ENCODE assay signal across 16 cellular contexts in the genomic region with DNA sequence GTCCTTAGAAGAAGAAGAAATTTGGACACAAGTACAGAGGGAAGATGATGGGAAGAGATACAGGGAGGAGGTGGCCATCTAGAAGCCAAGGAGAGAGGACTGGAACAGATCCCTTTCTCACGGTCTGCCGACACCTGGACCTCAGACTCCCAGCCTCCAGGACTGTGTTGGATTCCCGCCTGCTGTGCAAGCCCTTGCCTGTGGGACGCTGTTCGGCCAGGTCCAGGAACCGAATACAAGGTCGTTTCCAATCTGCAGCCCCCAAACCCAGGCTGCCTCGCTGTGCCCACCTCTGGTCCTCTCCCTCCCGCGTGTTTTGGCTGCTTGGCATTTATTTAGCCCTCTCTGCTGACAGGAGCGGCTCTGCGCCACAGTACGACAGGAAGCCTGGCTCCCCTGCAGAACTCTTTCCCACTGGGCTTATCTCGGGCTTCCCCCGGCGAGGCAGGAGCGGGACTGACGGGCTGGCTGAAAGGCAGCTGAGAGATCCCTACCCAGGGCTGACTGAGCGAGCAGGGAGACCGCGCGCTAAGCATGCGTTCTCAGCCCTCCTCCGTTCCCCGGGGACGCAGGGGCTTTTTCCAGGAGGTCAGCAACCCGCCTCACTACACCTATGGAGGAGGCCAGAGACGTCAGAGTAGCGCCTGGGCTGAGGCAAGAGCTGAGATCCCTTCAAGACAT.
DNase-seq lines count a peak whose midpoint lies in the region; ATAC-seq and TF ChIP-seq lines count a peak whose summit lies in the region.
"Had no signal": no experiment of that assay in that cellular context is flagged by ENCODE, and none has a peak within 500 bp of the region (broad histone marks: within the 10 kb centered on the region; RNA-seq: fewer than 3 reads in every experiment).

No MANE protein-coding gene starts in this region.

- ATAC-seq in HG03565 (IDR thresholded peaks at IDR 0.05; ENCODE audit: unreplicated experiment) = no peak
- ATAC-seq in GM19452 (IDR thresholded peaks at IDR 0.05; ENCODE audit: unreplicated experiment) = no peak

- no peak overlapping the region for H3T11ph ChIP-seq in H9 (ENCODE audit: low read length)

- no peak overlapping the region for H2BK12ac ChIP-seq in H9 (ENCODE audit: insufficient read length, low read depth, low read length)
- peak overlapping the region in 1 of 2 experiments; percentile 57 for H2BK12ac ChIP-seq in mesenchymal stem cell (ENCODE audit: low read length in 2 of 2)

- no peaks in the 10 kb centered on the region for H4K20me1 ChIP-seq in H9 (ENCODE audit: control insufficient read depth, insufficient read depth, insufficient read length)

- H2BK15ac ChIP-seq in H9 (ENCODE audit: low read depth, low read length) = no peak overlapping the region
- no peak overlapping the region for H2BK15ac ChIP-seq in mesenchymal stem cell (ENCODE audit: low read depth, poor library complexity, severe bottlenecking)

- H3K27me3 Mint-ChIP-seq in H9 (ENCODE audit: low read depth) = peaks cover 2% of the 10 kb centered on the region

- H3K23ac ChIP-seq in H9 (ENCODE audit: insufficient read length, low read depth, low read length) (no peak overlapping the region), mesenchymal stem cell (ENCODE audit: low read length in 2 of 2) (no peak overlapping the region)

- H3K4me3 ChIP-seq in cardiac muscle cell = no peak overlapping the region
- no peak overlapping the region for H3K4me3 ChIP-seq in mesenchymal stem cell (ENCODE audit: insufficient read depth in 1 of 2, low read depth in 1 of 2, low read length in 2 of 2)
- H3K4me3 ChIP-seq: SJSA1 had no signal

- no peak overlapping the region for H3K4me3 Mint-ChIP-seq in H9

- no peaks in the 10 kb centered on the region for H3K79me1 ChIP-seq in H9 (ENCODE audit: insufficient read depth, low read depth, low read length, poor library complexity, severe bottlenecking)
- no peaks in the 10 kb centered on the region for H3K79me1 ChIP-seq in mesenchymal stem cell (replicated peaks; ENCODE audit: low read length, poor library complexity, severe bottlenecking)

- no peak overlapping the region for H2BK5ac ChIP-seq in H9 (ENCODE audit: insufficient read length, low read length)
- H2BK5ac ChIP-seq in mesenchymal stem cell (ENCODE audit: low read depth, low read length, poor library complexity, severe bottlenecking) = no peak overlapping the region

- H4K5ac ChIP-seq in H9 (ENCODE audit: insufficient read length, low read depth, low read length) = no peak overlapping the region

- H3K36me3 ChIP-seq in cardiac muscle cell (no peaks in the 10 kb centered on the region), mesenchymal stem cell (ENCODE audit: control insufficient read depth in 1 of 2, insufficient read depth in 2 of 2, low read depth in 1 of 2, low read length in 2 of 2) (no peaks in the 10 kb centered on the region)
- H3K36me3 ChIP-seq: SJSA1 had no signal

- H3K36me3 Mint-ChIP-seq in H9 (ENCODE audit: insufficient read depth in 1 of 3, low read depth in 3 of 3) = no peaks in the 10 kb centered on the region

- H3K14ac ChIP-seq in H9 (ENCODE audit: insufficient read depth, low read length) (no peak overlapping the region), mesenchymal stem cell (ENCODE audit: low read length in 2 of 2) (no peak overlapping the region)

- no peak overlapping the region for H3K56ac ChIP-seq in H9 (ENCODE audit: insufficient read length, low read depth, low read length)

- H2BK120ac ChIP-seq in H9 (ENCODE audit: low read depth, low read length, poor library complexity, severe bottlenecking) (no peak overlapping the region), mesenchymal stem cell (ENCODE audit: low read depth, low read length) (no peak overlapping the region)

- H3K27me3 ChIP-seq in H9 (ENCODE audit: insufficient read depth, low read length) = no peaks in the 10 kb centered on the region
- no peaks in the 10 kb centered on the region for H3K27me3 ChIP-seq in cardiac muscle cell
- H3K27me3 ChIP-seq in mesenchymal stem cell (ENCODE audit: control insufficient read depth in 1 of 2, insufficient read depth in 1 of 2, low read length in 2 of 2) = peaks cover 0 to 4% of the 10 kb centered on the region in 2 experiments
- H3K27me3 ChIP-seq: SJSA1 had no signal

- no peak overlapping the region for H3K4ac ChIP-seq in H9 (ENCODE audit: low read depth, low read length)
- no peak overlapping the region for H3K4ac ChIP-seq in mesenchymal stem cell (ENCODE audit: low read depth in 1 of 2, low read length in 2 of 2)

- no peak overlapping the region for H4K91ac ChIP-seq in H9 (ENCODE audit: insufficient read length, low read depth, low read length)
- peak overlapping the region; percentile 40 for H4K91ac ChIP-seq in mesenchymal stem cell (ENCODE audit: low read length)

- no peak overlapping the region for H4K8ac ChIP-seq in H9 (replicated peaks; ENCODE audit: insufficient read length, low read depth, low read length)
- H4K8ac ChIP-seq in mesenchymal stem cell (ENCODE audit: low read length) = peak overlapping the region; percentile 32

- H2AFZ ChIP-seq in H9 (ENCODE audit: low read length) (no peak overlapping the region), mesenchymal stem cell (ENCODE audit: low read depth, low read length) (no peak overlapping the region)

- WGBS in H9 (ENCODE audit: extremely low coverage, insufficient read length, low lambda C conversion rate) = no CpG with 5 or more reads among the region's 29 CpGs
- 76% methylated on average over 28 of the region's 29 CpGs for WGBS in mesenchymal stem cell

- H2AK5ac ChIP-seq in H9 (ENCODE audit: insufficient read length, low read length) (no peak overlapping the region), mesenchymal stem cell (ENCODE audit: low read length, severe bottlenecking) (no peak overlapping the region)

- no peaks in the 10 kb centered on the region for H3K23me2 ChIP-seq in H9 (ENCODE audit: insufficient read length, low read depth, low read length, poor library complexity, severe bottlenecking)

- H3K9me3 ChIP-seq in H9 (ENCODE audit: control insufficient read depth, low read depth, low read length) (no peaks in the 10 kb centered on the region), cardiac muscle cell (ENCODE audit: low read depth) (no peaks in the 10 kb centered on the region), mesenchymal stem cell (ENCODE audit: control insufficient read depth, low read length) (peaks cover 3% of the 10 kb centered on the region)
- H3K9me3 ChIP-seq: SJSA1 had no signal

- no peak overlapping the region for H3K27ac Mint-ChIP-seq in H9

- H3K18ac ChIP-seq in H9 (ENCODE audit: insufficient read length, low read depth, low read length) = no peak overlapping the region
- H3K18ac ChIP-seq in mesenchymal stem cell (ENCODE audit: low read depth in 1 of 2, low read length in 2 of 2) = peak overlapping the region in 1 of 2 experiments; percentile 23

- H3K27ac ChIP-seq in H9 (ENCODE audit: insufficient read length, low read depth, low read length) = no peak overlapping the region
- H3K27ac ChIP-seq in cardiac muscle cell = no peak overlapping the region
- no peak overlapping the region for H3K27ac ChIP-seq in mesenchymal stem cell (ENCODE audit: low read length, poor library complexity, severe bottlenecking)
- H3K27ac ChIP-seq: HL-60, SJSA1 had no signal

- H2BK20ac ChIP-seq in H9 (ENCODE audit: low read depth, low read length, poor library complexity, severe bottlenecking) = no peak overlapping the region

- H3K4me2 ChIP-seq in H9 (ENCODE audit: insufficient read depth, insufficient read length, low read length) = no peak overlapping the region
- no peak overlapping the region for H3K4me2 ChIP-seq in mesenchymal stem cell (ENCODE audit: low read length, poor library complexity, severe bottlenecking)

- no peak for TF ChIP-seq CTCF in H9 (conservative IDR thresholded peaks at IDR 0.05)
- no peak for TF ChIP-seq CTCF in cardiac muscle cell (IDR thresholded peaks at IDR 0.05; ENCODE audit: low read depth, low read length)

- H3K9me3 Mint-ChIP-seq in H9 = no peaks in the 10 kb centered on the region

- H3K9ac ChIP-seq in H9 (ENCODE audit: extremely low read depth, insufficient read length, low read length) = no peak overlapping the region
- H3K9ac ChIP-seq in mesenchymal stem cell (ENCODE audit: low read length) = no peak overlapping the region

- DNase-seq in ELF-1 (ENCODE audit: low read depth, low spot score) (peak; percentile 30), H9 (peak; percentile 34), cardiac muscle cell (ENCODE audit: low read depth in 1 of 2, low spot score in 1 of 2) (peak; percentile 32 to 53), mesenchymal stem cell (no peak), cerebellar nuclear complex (lab: John Stamatoyannopoulos, UW) (no peak)
- DNase-seq: DMS79 treated with DMSO at 0.1 percent for 48 hours, GF-D8, NCI-H1930, NCI-H2171, NCI-H446 treated with DMSO at 0.1 percent for 48 hours, NCI-H774, RPMI8226 had no signal

- H3K4me1 Mint-ChIP-seq in H9 = peaks cover 3 to 5% of the 10 kb centered on the region in 2 experiments; a peak in 3 of 4 replicates

- H3K4me1 ChIP-seq in H9 (ENCODE audit: insufficient read depth, low read length) = no peaks in the 10 kb centered on the region
- no peaks in the 10 kb centered on the region for H3K4me1 ChIP-seq in cardiac muscle cell (ENCODE audit: low read depth)
- no peaks in the 10 kb centered on the region for H3K4me1 ChIP-seq in mesenchymal stem cell (ENCODE audit: control insufficient read depth, insufficient read depth, low read depth, low read length)
- H3K4me1 ChIP-seq: SJSA1 had no signal

- H3K79me2 ChIP-seq in H9 (ENCODE audit: insufficient read depth, low read length) = no peaks in the 10 kb centered on the region

Comparison
In these comparisons a context has a peak if more than half of its experiments do, and no peak if none do; other contexts are left out.
1. DNase-seq: peak in ELF-1 (single experiment), H9 (single experiment) and cardiac muscle cell (2 of 2); none in mesenchymal stem cell (single experiment) and cerebellar nuclear complex (0 of 2).